ENCODE assay signal across 23 cellular contexts in genomic region chr15:57545995-57546394, GRCh38. TPM values are rescaled to one million over a fixed set of nuclear protein-coding genes. Genes with fewer than 3 reads are reported as not detected.
A peak's percentile ranks its signal among the peaks of the same experiment; 100 is the strongest.
DNase-seq lines count a peak whose midpoint lies in the region; ATAC-seq and TF ChIP-seq lines count a peak whose summit lies in the region.
"Had no signal": no experiment of that assay in that cellular context is flagged by ENCODE, and none has a peak within 500 bp of the region (broad histone marks: within the 10 kb centered on the region; RNA-seq: fewer than 3 reads in every experiment).

No MANE protein-coding gene starts in this region.

- H3K9ac ChIP-seq in endodermal cell (ENCODE audit: extremely low read depth, low read length, poor library complexity, severe bottlenecking) = no peak overlapping the region
- H3K9ac ChIP-seq: BLaER1, GM23248, KMS-11 had no signal

- H3K27me3 ChIP-seq in endodermal cell (ENCODE audit: control insufficient read depth, insufficient read depth, low read length, poor library complexity, severe bottlenecking) (no peaks in the 10 kb centered on the region), osteoblast (ENCODE audit: insufficient read depth, low read length) (peaks cover 25% of the 10 kb centered on the region), testis (no peaks in the 10 kb centered on the region)
- H3K27me3 ChIP-seq: BLaER1, SJCRH30 had no signal

- intact Hi-C loops in testis (cut with DNase I; ENCODE audit: low total_unique reads) = no loop called here

- H3K9me3 ChIP-seq in endodermal cell (ENCODE audit: control insufficient read depth, low read length) (no peaks in the 10 kb centered on the region), osteoblast (ENCODE audit: low read depth, low read length) (no peaks in the 10 kb centered on the region), testis (no peaks in the 10 kb centered on the region)
- H3K9me3 ChIP-seq: BLaER1, SJCRH30 had no signal

- WGBS in endodermal cell (ENCODE audit: insufficient coverage in 1 of 2, insufficient read length in 1 of 2), 2 experiments = 91 to 96% methylated on average over 7 to 8 of the region's 8 CpGs
- 90 to 92% methylated on average over 7 to 8 of the region's 8 CpGs for WGBS in testis, 2 donors

- H3K4me3 Mint-ChIP-seq in WTC11 (no peak overlapping the region), endodermal cell (no peak overlapping the region)
- H3K4me3 Mint-ChIP-seq: CD4-positive, alpha-beta T cell; H9; HFFc6 had no signal

- no peak overlapping the region for H3K4me3 ChIP-seq in endodermal cell (ENCODE audit: low read length)
- H3K4me3 ChIP-seq in osteoblast (ENCODE audit: insufficient read depth, low read length) = no peak overlapping the region
- no peak overlapping the region for H3K4me3 ChIP-seq in testis
- H3K4me3 ChIP-seq: BLaER1, GM23248, SJCRH30 had no signal

- no peak overlapping the region for H2AFZ ChIP-seq in osteoblast (ENCODE audit: low read length)
- H2AFZ ChIP-seq: GM23248 had no signal

- H3K36me3 Mint-ChIP-seq in WTC11 (peaks cover 64% of the 10 kb centered on the region), endodermal cell (ENCODE audit: low read depth) (peaks cover 84% of the 10 kb centered on the region)

- CTCF ChIA-PET in WTC11 (lab: Charles Lee) = interaction anchor here (1.0 to 3.9 kb wide), 6 partner anchors 11 to 399 kb away, joined by 3 to 21 read pairs (median 8); no protein-coding TSS in a partner anchor

- H3K4me1 ChIP-seq in endodermal cell (ENCODE audit: control insufficient read depth, insufficient read depth, low read length) = peaks cover 5% of the 10 kb centered on the region
- peaks cover 2% of the 10 kb centered on the region for H3K4me1 ChIP-seq in osteoblast (ENCODE audit: insufficient read depth, low read length)
- peaks cover 3% of the 10 kb centered on the region for H3K4me1 ChIP-seq in testis

- POLR2A ChIA-PET in WTC11 (lab: Charles Lee) = no interaction called here

- H3K4me2 ChIP-seq in osteoblast (ENCODE audit: insufficient read depth, low read length) = no peak overlapping the region
- H3K4me2 ChIP-seq: BLaER1, KMS-11 had no signal

- TF ChIP-seq POLR2A in testis (IDR thresholded peaks at IDR 0.05) = no peak

- H3K79me2 ChIP-seq in osteoblast (ENCODE audit: insufficient read depth, low read length) = no peaks in the 10 kb centered on the region

- H3K27me3 Mint-ChIP-seq in WTC11 (ENCODE audit: low read depth) (no peaks in the 10 kb centered on the region), endodermal cell (ENCODE audit: insufficient read depth) (no peaks in the 10 kb centered on the region)

- H3K9me3 Mint-ChIP-seq in WTC11 (no peaks in the 10 kb centered on the region), endodermal cell (no peaks in the 10 kb centered on the region)
- H3K9me3 Mint-ChIP-seq: CD4-positive, alpha-beta T cell; H9; HFFc6 had no signal

- H3K36me3 ChIP-seq in endodermal cell (ENCODE audit: control insufficient read depth, insufficient read depth, low read length) (peaks cover 95% of the 10 kb centered on the region), osteoblast (ENCODE audit: insufficient read depth, low read length) (no peaks in the 10 kb centered on the region), testis (ENCODE audit: low read depth, missing control alignments) (no peaks in the 10 kb centered on the region)
- H3K36me3 ChIP-seq: BLaER1, SJCRH30 had no signal

- H4K20me1 ChIP-seq in osteoblast (ENCODE audit: insufficient read depth, low read length) = no peaks in the 10 kb centered on the region
- H4K20me1 ChIP-seq: BLaER1 had no signal

- TF ChIP-seq CTCF in WTC11 (IDR thresholded peaks at IDR 0.05) (no peak), endodermal cell (conservative IDR thresholded peaks at IDR 0.05) (peak; percentile 36), osteoblast (IDR thresholded peaks at IDR 0.05; ENCODE audit: extremely low read depth, low read depth, low read length) (no peak), testis (IDR thresholded peaks at IDR 0.05) (no peak)

- peaks cover 4% of the 10 kb centered on the region for H3K4me1 Mint-ChIP-seq in WTC11
- peaks cover 10% of the 10 kb centered on the region for H3K4me1 Mint-ChIP-seq in endodermal cell

- ATAC-seq in WTC11 = no peak

- 0 out of 2 replicates have a peak overlapping the region, but pooled peaks have one; percentile 41 for H3K27ac Mint-ChIP-seq in WTC11
- no peak overlapping the region for H3K27ac Mint-ChIP-seq in endodermal cell
- H3K27ac Mint-ChIP-seq: CD4-positive, alpha-beta T cell; H9; HFFc6 had no signal

- H3K27ac ChIP-seq in endodermal cell (ENCODE audit: low read depth, low read length) (no peak overlapping the region), osteoblast (ENCODE audit: low read depth, low read length) (no peak overlapping the region), testis (no peak overlapping the region)
- H3K27ac ChIP-seq: BLaER1, GM23248, KMS-11, SJCRH30 had no signal

- DNase-seq in NCI-H524 treated with DMSO at 0.1 percent for 48 hours (lab: John Stamatoyannopoulos, UW) = peak; percentile 81
- no peak for DNase-seq in WTC11 (ENCODE audit: low spot score)
- DNase-seq in endodermal cell = no peak
- peak; percentile 58 for DNase-seq in osteoblast (ENCODE audit: insufficient read length, low spot score, missing footprints)
- no peak for DNase-seq in testis
- no peak for DNase-seq in NCI-H146 treated with DMSO at 0.1 percent for 48 hours (lab: John Stamatoyannopoulos, UW; ENCODE audit: unreplicated experiment)
- no peak for DNase-seq in NCI-H526 treated with DMSO at 0.1 percent for 48 hours (lab: John Stamatoyannopoulos, UW)
- DNase-seq: ACHN; CD4-positive, alpha-beta T cell; COR-L47; DMS153; GM23248; H9; HFFc6; NCI-H1092 treated with DMSO at 0.1 percent for 48 hours; NCI-H1436 treated with DMSO at 0.1 percent for 48 hours; NCI-H2029; NCI-H226; NCI-H748 treated with DMSO at 0.1 percent for 48 hours; OCI-M1 had no signal

TF ChIP-seq in WTC11, 78 proteins besides CTCF, POLR2A, EP300 and RAD21:
- no peak for TF ChIP-seq TP53 (CRISPR knock-in tag; IDR thresholded peaks at IDR 0.05)
- TF ChIP-seq TEAD4 (CRISPR knock-in tag; IDR thresholded peaks at IDR 0.05) = no peak
- no peak for TF ChIP-seq ZNF138 (CRISPR knock-in tag; conservative IDR thresholded peaks at IDR 0.05)
- no peak for TF ChIP-seq MAX (CRISPR knock-in tag; IDR thresholded peaks at IDR 0.05)
- no peak for TF ChIP-seq ATF3 (CRISPR knock-in tag; conservative IDR thresholded peaks at IDR 0.05)
- TF ChIP-seq ZNF423 (CRISPR knock-in tag; IDR thresholded peaks at IDR 0.05) = no peak
- TF ChIP-seq MLX (CRISPR knock-in tag; IDR thresholded peaks at IDR 0.05) = no peak
- no peak for TF ChIP-seq TEAD1 (CRISPR knock-in tag; IDR thresholded peaks at IDR 0.05)
- TF ChIP-seq MYBL2 (CRISPR knock-in tag; IDR thresholded peaks at IDR 0.05) = no peak
- TF ChIP-seq PREB (CRISPR knock-in tag; IDR thresholded peaks at IDR 0.05; ENCODE audit: borderline replicate concordance) = no peak
- TF ChIP-seq JUN (CRISPR knock-in tag; IDR thresholded peaks at IDR 0.05) = no peak
- TF ChIP-seq ZNF671 (CRISPR knock-in tag; IDR thresholded peaks at IDR 0.05) = no peak
- TF ChIP-seq SP1 (CRISPR knock-in tag; conservative IDR thresholded peaks at IDR 0.05) = no peak
- TF ChIP-seq ESRRA (CRISPR knock-in tag; IDR thresholded peaks at IDR 0.05; ENCODE audit: borderline replicate concordance) = no peak
- no peak for TF ChIP-seq FOXK1 (CRISPR knock-in tag; IDR thresholded peaks at IDR 0.05)
- TF ChIP-seq CDX4 (CRISPR knock-in tag; IDR thresholded peaks at IDR 0.05; ENCODE audit: borderline replicate concordance) = no peak
- TF ChIP-seq NFE2L1 (CRISPR knock-in tag; IDR thresholded peaks at IDR 0.05) = no peak

RNA-seq across cellular contexts. Expression of gene MYZAP, which starts 45.7 kb away (rescaled TPM):
- total RNA-seq in WTC11 (2021) (0.60 to 0.73 TPM (median 0.68 TPM) in 3 replicates), endodermal cell (under 1 TPM; 0.22 to 0.33 TPM), osteoblast (under 0.01 TPM in 1 of 2 replicates, not detected in the other), testis (1 to 10 TPM; 3.3 to 6.8 TPM)
- 0.78 TPM for polyA plus RNA-seq in endodermal cell (2013, experiment 1 of 2)
- 0.58 TPM for polyA plus RNA-seq in endodermal cell (2013, experiment 2 of 2)
- polyA plus RNA-seq in testis (ENCODE audit: insufficient read depth, low read depth, low replicate concordance) = 5.6 TPM
- total RNA-seq: GM23248 had no signal

Comparison
In these comparisons a context has a peak if more than half of its experiments do, and no peak if none do; other contexts are left out.
1. DNase-seq: peak in NCI-H524 treated with DMSO at 0.1 percent for 48 hours (single experiment) and osteoblast (single experiment); none in WTC11 (single experiment), endodermal cell (single experiment), testis (single experiment), NCI-H146 treated with DMSO at 0.1 percent for 48 hours (single experiment) and NCI-H526 treated with DMSO at 0.1 percent for 48 hours (single experiment).